In the genomic region with DNA sequence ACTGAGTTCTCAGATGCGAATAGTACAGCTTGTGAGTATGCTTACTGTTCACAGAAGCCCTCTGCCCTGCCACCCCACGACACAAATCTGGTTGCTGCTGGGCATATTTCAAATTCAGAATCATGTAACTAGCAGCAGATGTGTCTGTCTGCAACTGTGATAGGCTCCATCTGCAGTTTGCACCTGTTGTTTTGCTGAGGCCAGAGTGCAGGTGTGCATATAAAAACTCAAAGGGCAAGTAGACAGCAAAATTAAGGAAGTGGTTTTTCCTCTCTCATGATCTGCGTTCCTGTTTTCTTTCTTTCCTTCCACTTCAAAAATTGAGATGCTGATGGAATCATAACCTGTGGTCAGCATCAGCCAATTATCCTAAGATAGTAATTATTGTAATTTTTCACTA, we compare ENCODE assay signal across 1 cellular context.
TF ChIP-seq lines count a peak whose summit lies in the region.

No MANE protein-coding gene starts in this region.

TF ChIP-seq in GM23338, 12 proteins besides CTCF, POLR2A, EP300 and RAD21 (continued from another document):
- TF ChIP-seq, protein P1, sequence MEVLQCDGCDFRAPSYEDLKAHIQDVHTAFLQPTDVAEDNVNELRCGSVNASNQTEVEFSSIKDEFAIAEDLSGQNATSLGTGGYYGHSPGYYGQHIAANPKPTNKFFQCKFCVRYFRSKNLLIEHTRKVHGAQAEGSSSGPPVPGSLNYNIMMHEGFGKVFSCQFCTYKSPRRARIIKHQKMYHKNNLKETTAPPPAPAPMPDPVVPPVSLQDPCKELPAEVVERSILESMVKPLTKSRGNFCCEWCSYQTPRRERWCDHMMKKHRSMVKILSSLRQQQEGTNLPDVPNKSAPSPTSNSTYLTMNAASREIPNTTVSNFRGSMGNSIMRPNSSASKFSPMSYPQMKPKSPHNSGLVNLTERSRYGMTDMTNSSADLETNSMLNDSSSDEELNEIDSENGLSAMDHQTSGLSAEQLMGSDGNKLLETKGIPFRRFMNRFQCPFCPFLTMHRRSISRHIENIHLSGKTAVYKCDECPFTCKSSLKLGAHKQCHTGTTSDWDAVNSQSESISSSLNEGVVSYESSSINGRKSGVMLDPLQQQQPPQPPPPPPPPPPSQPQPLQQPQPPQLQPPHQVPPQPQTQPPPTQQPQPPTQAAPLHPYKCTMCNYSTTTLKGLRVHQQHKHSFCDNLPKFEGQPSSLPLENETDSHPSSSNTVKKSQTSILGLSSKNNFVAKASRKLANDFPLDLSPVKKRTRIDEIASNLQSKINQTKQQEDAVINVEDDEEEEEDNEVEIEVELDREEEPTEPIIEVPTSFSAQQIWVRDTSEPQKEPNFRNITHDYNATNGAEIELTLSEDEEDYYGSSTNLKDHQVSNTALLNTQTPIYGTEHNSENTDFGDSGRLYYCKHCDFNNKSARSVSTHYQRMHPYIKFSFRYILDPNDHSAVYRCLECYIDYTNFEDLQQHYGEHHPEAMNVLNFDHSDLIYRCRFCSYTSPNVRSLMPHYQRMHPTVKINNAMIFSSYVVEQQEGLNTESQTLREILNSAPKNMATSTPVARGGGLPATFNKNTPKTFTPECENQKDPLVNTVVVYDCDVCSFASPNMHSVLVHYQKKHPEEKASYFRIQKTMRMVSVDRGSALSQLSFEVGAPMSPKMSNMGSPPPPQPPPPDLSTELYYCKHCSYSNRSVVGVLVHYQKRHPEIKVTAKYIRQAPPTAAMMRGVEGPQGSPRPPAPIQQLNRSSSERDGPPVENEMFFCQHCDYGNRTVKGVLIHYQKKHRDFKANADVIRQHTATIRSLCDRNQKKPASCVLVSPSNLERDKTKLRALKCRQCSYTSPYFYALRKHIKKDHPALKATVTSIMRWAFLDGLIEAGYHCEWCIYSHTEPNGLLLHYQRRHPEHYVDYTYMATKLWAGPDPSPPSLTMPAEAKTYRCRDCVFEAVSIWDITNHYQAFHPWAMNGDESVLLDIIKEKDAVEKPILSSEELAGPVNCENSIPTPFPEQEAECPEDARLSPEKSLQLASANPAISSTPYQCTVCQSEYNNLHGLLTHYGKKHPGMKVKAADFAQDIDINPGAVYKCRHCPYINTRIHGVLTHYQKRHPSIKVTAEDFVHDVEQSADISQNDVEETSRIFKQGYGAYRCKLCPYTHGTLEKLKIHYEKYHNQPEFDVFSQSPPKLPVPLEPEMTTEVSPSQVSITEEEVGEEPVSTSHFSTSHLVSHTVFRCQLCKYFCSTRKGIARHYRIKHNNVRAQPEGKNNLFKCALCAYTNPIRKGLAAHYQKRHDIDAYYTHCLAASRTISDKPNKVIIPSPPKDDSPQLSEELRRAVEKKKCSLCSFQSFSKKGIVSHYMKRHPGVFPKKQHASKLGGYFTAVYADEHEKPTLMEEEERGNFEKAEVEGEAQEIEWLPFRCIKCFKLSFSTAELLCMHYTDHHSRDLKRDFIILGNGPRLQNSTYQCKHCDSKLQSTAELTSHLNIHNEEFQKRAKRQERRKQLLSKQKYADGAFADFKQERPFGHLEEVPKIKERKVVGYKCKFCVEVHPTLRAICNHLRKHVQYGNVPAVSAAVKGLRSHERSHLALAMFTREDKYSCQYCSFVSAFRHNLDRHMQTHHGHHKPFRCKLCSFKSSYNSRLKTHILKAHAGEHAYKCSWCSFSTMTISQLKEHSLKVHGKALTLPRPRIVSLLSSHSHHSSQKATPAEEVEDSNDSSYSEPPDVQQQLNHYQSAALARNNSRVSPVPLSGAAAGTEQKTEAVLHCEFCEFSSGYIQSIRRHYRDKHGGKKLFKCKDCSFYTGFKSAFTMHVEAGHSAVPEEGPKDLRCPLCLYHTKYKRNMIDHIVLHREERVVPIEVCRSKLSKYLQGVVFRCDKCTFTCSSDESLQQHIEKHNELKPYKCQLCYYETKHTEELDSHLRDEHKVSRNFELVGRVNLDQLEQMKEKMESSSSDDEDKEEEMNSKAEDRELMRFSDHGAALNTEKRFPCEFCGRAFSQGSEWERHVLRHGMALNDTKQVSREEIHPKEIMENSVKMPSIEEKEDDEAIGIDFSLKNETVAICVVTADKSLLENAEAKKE (CRISPR knock-in tag; IDR thresholded peaks at IDR 0.05), result no peak
TF ChIP-seq in GM23338: peak in this region for 0.
